In the genomic region with DNA sequence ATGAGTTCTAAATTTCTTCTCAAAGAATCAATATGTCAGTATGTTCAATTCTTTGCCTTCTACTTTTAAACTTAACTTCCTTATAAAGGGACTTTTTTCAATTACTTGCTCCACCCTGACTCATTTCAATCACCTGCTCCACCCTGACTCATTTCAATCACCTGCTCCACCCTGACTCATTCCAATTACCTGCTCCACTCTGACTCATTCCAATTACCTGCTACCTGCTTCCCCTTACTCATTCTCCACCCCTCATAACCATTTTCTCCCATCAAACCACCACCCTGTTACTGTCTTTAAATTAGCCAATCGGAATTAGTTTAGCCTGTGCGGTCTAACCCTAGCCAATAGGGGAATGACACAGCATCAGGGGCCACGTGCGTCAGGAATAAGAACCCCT, we compare ENCODE assay signal across 1 cellular context.
A peak's percentile ranks its signal among the peaks of the same experiment; 100 is the strongest.
TF ChIP-seq lines count a peak whose summit lies in the region.

No MANE protein-coding gene starts in this region.

TF ChIP-seq in HCT116, 20 proteins besides CTCF, POLR2A, EP300 and RAD21 (continued from another document):
- TF ChIP-seq CBX3 (IDR thresholded peaks at IDR 0.05; ENCODE audit: low read depth): peak; percentile 93
